Comparison of ENCODE assay signal across 18 cellular contexts in genomic region chr6:2656460-2657064, GRCh38.
DNase-seq lines count a peak whose midpoint lies in the region; ATAC-seq and TF ChIP-seq lines count a peak whose summit lies in the region.
"Had no signal": no experiment of that assay in that cellular context is flagged by ENCODE, and none has a peak within 500 bp of the region (broad histone marks: within the 10 kb centered on the region; RNA-seq: fewer than 3 reads in every experiment).

No MANE protein-coding gene starts in this region.

- H3K79me1 ChIP-seq in H9 (ENCODE audit: insufficient read depth, low read depth, low read length, poor library complexity, severe bottlenecking) = no peaks in the 10 kb centered on the region

- in situ Hi-C loops in GM23248 (cut with MboI) = no loop called here

- H3F3A ChIP-seq in GM23248 (ENCODE audit: insufficient read depth) = no peaks in the 10 kb centered on the region

- DNase-seq in CD1c-positive myeloid dendritic cell (ENCODE audit: extremely low spot score) (peak; percentile 9), H9 (no peak), NCI-H446 treated with DMSO at 0.1 percent for 48 hours (lab: John Stamatoyannopoulos, UW) (peak; percentile 58), fibroblast of the aortic adventitia (ENCODE audit: low read depth) (peak; percentile 26), foreskin melanocyte (no peak), NCI-H69 (lab: John Stamatoyannopoulos, UW) (no peak), GM23248 (no peak)
- DNase-seq: C1 segment of cervical spinal cord, COR-L47, IMR-90, Karpas-422, MM.1S, NCI-H187 treated with DMSO at 0.1 percent for 48 hours, NCI-H748 treated with DMSO at 0.1 percent for 48 hours, PC-3 had no signal

- no peak overlapping the region for H3T11ph ChIP-seq in H9 (ENCODE audit: low read length)

- H3K27ac ChIP-seq in H9 (ENCODE audit: insufficient read length, low read depth, low read length) (no peak overlapping the region), GM23248 (no peak overlapping the region)
- H3K27ac ChIP-seq: A549, SJSA1 had no signal

- H3K79me2 ChIP-seq in H9 (ENCODE audit: insufficient read depth, low read length) (no peaks in the 10 kb centered on the region), GM23248 (ENCODE audit: insufficient read depth) (no peaks in the 10 kb centered on the region)

- no peaks in the 10 kb centered on the region for H3K36me3 ChIP-seq in GM23248 (ENCODE audit: low read depth)
- H3K36me3 ChIP-seq: SJSA1 had no signal

- no peak overlapping the region for H4K8ac ChIP-seq in H9 (replicated peaks; ENCODE audit: insufficient read length, low read depth, low read length)

- no peaks in the 10 kb centered on the region for H3K9me2 ChIP-seq in GM23248 (ENCODE audit: insufficient read depth)

- H2BK12ac ChIP-seq in H9 (ENCODE audit: insufficient read length, low read depth, low read length) = no peak overlapping the region

- H4K20me1 ChIP-seq in H9 (ENCODE audit: control insufficient read depth, insufficient read depth, insufficient read length) (no peaks in the 10 kb centered on the region), GM23248 (ENCODE audit: insufficient read depth) (no peaks in the 10 kb centered on the region)

- H3K14ac ChIP-seq in H9 (ENCODE audit: insufficient read depth, low read length) = no peak overlapping the region

- H3K9ac ChIP-seq in H9 (ENCODE audit: extremely low read depth, insufficient read length, low read length) (no peak overlapping the region), GM23248 (no peak overlapping the region)

- H2BK5ac ChIP-seq in H9 (ENCODE audit: insufficient read length, low read length) = peak overlapping the region; percentile 87

- no peak overlapping the region for H2AK5ac ChIP-seq in H9 (ENCODE audit: insufficient read length, low read length)

- H3K56ac ChIP-seq in H9 (ENCODE audit: insufficient read length, low read depth, low read length) = no peak overlapping the region

- WGBS in H9 (ENCODE audit: extremely low coverage, insufficient read length, low lambda C conversion rate) = no CpG with 5 or more reads among the region's 5 CpGs
- WGBS in GM23248 (ENCODE audit: low coverage in 1 of 2, low lambda C conversion rate in 2 of 2, missing lambda C conversion rate in 2 of 2), 2 experiments = 28 to 34% methylated on average over 5 of the region's 5 CpGs

- H3K27ac Mint-ChIP-seq in H9 = peak overlapping the region; percentile 64 to 95 (median 92)

- H3K4me2 ChIP-seq in H9 (ENCODE audit: insufficient read depth, insufficient read length, low read length) (no peak overlapping the region), GM23248 (ENCODE audit: unreplicated experiment) (no peak overlapping the region)
- H3K4me2 ChIP-seq: A549 had no signal

- H3K4me1 Mint-ChIP-seq in H9 = peaks cover 24 to 29% of the 10 kb centered on the region in 2 experiments

- H4K5ac ChIP-seq in H9 (ENCODE audit: insufficient read length, low read depth, low read length) = no peak overlapping the region

- peaks cover 20 to 22% (median 22%) of the 10 kb centered on the region in 3 experiments for H3K36me3 Mint-ChIP-seq in H9 (ENCODE audit: insufficient read depth in 1 of 3, low read depth in 3 of 3)

- no peaks in the 10 kb centered on the region for H3K23me2 ChIP-seq in H9 (ENCODE audit: insufficient read length, low read depth, low read length, poor library complexity, severe bottlenecking)

- no peak overlapping the region for H3K4ac ChIP-seq in H9 (ENCODE audit: low read depth, low read length)

- H3K18ac ChIP-seq in H9 (ENCODE audit: insufficient read length, low read depth, low read length) = no peak overlapping the region

- peak overlapping the region; percentile 53 for H2AFZ ChIP-seq in H9 (ENCODE audit: low read length)
- H2AFZ ChIP-seq in GM23248 = no peak overlapping the region

- H4K91ac ChIP-seq in H9 (ENCODE audit: insufficient read length, low read depth, low read length) = no peak overlapping the region

- no peak overlapping the region; the same call in 1 of the 2 replicates for H2BK15ac ChIP-seq in H9 (ENCODE audit: low read depth, low read length)

- H3K27me3 Mint-ChIP-seq in H9 (ENCODE audit: low read depth) = no peaks in the 10 kb centered on the region; the same call in 1 of the 2 replicates

- H3K4me3 ChIP-seq in fibroblast of the aortic adventitia (ENCODE audit: low read depth, low read length) (no peak overlapping the region), GM23248 (no peak overlapping the region)
- H3K4me3 ChIP-seq: A549, SJSA1 had no signal

- no peak overlapping the region for H3K23ac ChIP-seq in H9 (ENCODE audit: insufficient read length, low read depth, low read length)

- no peak overlapping the region for H2BK120ac ChIP-seq in H9 (ENCODE audit: low read depth, low read length, poor library complexity, severe bottlenecking)

- peaks cover 21 to 23% of the 10 kb centered on the region in 2 experiments for H3K9me3 Mint-ChIP-seq in H9

- H3K4me3 Mint-ChIP-seq in H9 = no peak overlapping the region

- no peak for ATAC-seq in GM18909 (IDR thresholded peaks at IDR 0.05; ENCODE audit: poor library complexity, unreplicated experiment)
- ATAC-seq: A549, PC-3 had no signal

- H3K4me1 ChIP-seq in H9 (ENCODE audit: insufficient read depth, low read length) = peaks cover 3% of the 10 kb centered on the region; the same call in 1 of the 2 replicates
- H3K4me1 ChIP-seq in GM23248 (ENCODE audit: insufficient read depth) = no peaks in the 10 kb centered on the region
- H3K4me1 ChIP-seq: A549 had no signal

- H3K9me3 ChIP-seq in H9 (ENCODE audit: control insufficient read depth, low read depth, low read length) = no peaks in the 10 kb centered on the region
- no peaks in the 10 kb centered on the region for H3K9me3 ChIP-seq in GM23248 (ENCODE audit: low read depth)

- H3K27me3 ChIP-seq in H9 (ENCODE audit: insufficient read depth, low read length) (no peaks in the 10 kb centered on the region), GM23248 (replicated peaks; ENCODE audit: insufficient read depth) (no peaks in the 10 kb centered on the region)
- H3K27me3 ChIP-seq: SJSA1 had no signal

- H2BK20ac ChIP-seq in H9 (ENCODE audit: low read depth, low read length, poor library complexity, severe bottlenecking) = no peak overlapping the region

- TF ChIP-seq CTCF in H9 (conservative IDR thresholded peaks at IDR 0.05) = no peak
- no peak for TF ChIP-seq CTCF in fibroblast of the aortic adventitia (IDR thresholded peaks at IDR 0.05; ENCODE audit: insufficient read depth, low read length)

Comparison
In these comparisons a context has a peak if more than half of its experiments do, and no peak if none do; other contexts are left out.
1. DNase-seq: peak in CD1c-positive myeloid dendritic cell (single experiment), NCI-H446 treated with DMSO at 0.1 percent for 48 hours (single experiment) and fibroblast of the aortic adventitia (single experiment); none in H9 (single experiment), foreskin melanocyte (single experiment), NCI-H69 (single experiment) and GM23248 (single experiment).